Comparison of ENCODE assay signal across 9 cellular contexts in the genomic region with DNA sequence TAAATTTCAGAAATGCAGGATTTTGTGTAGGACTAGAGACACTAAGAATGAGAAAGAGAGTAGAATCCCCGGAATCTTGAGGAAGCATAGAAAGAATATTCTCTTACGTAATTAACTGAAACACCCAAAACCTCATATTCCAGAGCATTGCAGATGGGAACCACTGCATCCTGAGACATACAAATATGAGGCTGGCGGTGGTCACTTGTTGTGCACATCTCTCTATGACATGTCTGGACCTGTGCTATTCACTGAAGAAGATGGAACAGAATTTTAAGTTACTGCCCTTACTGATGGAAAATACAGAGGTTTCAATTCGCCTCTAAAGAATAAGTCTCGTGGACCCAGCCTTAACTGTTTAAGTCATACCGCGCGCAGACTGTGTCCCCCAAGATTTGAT. TPM values are rescaled to one million over a fixed set of nuclear protein-coding genes. Genes with fewer than 3 reads are reported as not detected.
DNase-seq lines count a peak whose midpoint lies in the region; ATAC-seq and TF ChIP-seq lines count a peak whose summit lies in the region.
"Had no signal": no experiment of that assay in that cellular context is flagged by ENCODE, and none has a peak within 500 bp of the region (broad histone marks: within the 10 kb centered on the region; RNA-seq: fewer than 3 reads in every experiment).

No MANE protein-coding gene starts in this region.

- ATAC-seq in naive thymus-derived CD8-positive, alpha-beta T cell = no peak
- ATAC-seq in body of pancreas = no peak

- peaks cover 9 to 35% (median 27%) of the 10 kb centered on the region in 4 donors for H3K4me1 Mint-ChIP-seq in naive thymus-derived CD8-positive, alpha-beta T cell

- CTCF ChIA-PET in mammary epithelial cell (lab: Charles Lee; ENCODE audit: low non-redundant PET) = interaction anchor here (0.6 kb wide), 1 partner anchor 1081 kb away, joined by 4 read pairs; no protein-coding TSS in a partner anchor

- H3K4me1 ChIP-seq in BLaER1 (peaks cover 23% of the 10 kb centered on the region), mammary epithelial cell (ENCODE audit: insufficient read depth, low read length) (peaks cover 11% of the 10 kb centered on the region), body of pancreas (peaks cover 11% of the 10 kb centered on the region)

- no peaks in the 10 kb centered on the region for H3K27me3 Mint-ChIP-seq in naive thymus-derived CD8-positive, alpha-beta T cell

- no TSS peak for BruUV-seq in mammary epithelial cell (replicated peaks; lab: Mats Ljungman, UMichigan)

- H3K4me3 ChIP-seq in BLaER1 = peak overlapping the region; percentile 79
- peak overlapping the region; percentile 77 for H3K4me3 ChIP-seq in Jurkat, Clone E6-1 (ENCODE audit: low read length)
- H3K4me3 ChIP-seq in mammary epithelial cell (replicated peaks in 1 of 3; ENCODE audit: insufficient read depth in 1 of 3, low read depth in 2 of 3, low read length in 3 of 3) = peak overlapping the region; percentile 52 to 85 (median 74)
- H3K4me3 ChIP-seq in body of pancreas = no peak overlapping the region

- H3K36me3 Mint-ChIP-seq in naive thymus-derived CD8-positive, alpha-beta T cell = peaks cover 0 to 11% (median 2%) of the 10 kb centered on the region in 3 donors

- H3K4me2 ChIP-seq in BLaER1 (peak overlapping the region; percentile 88), mammary epithelial cell (ENCODE audit: insufficient read depth, low read depth, low read length) (peak overlapping the region; percentile 87)

- intact Hi-C loops in mammary epithelial cell (cut with micrococcal nuclease) (loop anchor here (2.0 to 5.0 kb wide), 2 partner anchors 106 to 174 kb away; no protein-coding TSS in a partner anchor), body of pancreas (cut with DNase I) (no loop called here)

- in situ Hi-C loops in mammary epithelial cell (cut with MboI; ENCODE audit: low sequenced_read_pairs in 2 of 2) = no loop called here

- peaks cover 35% of the 10 kb centered on the region for H3K36me3 ChIP-seq in BLaER1
- peaks cover 4% of the 10 kb centered on the region for H3K36me3 ChIP-seq in mammary epithelial cell (ENCODE audit: insufficient read depth, low read length)
- no peaks in the 10 kb centered on the region for H3K36me3 ChIP-seq in body of pancreas (replicated peaks in 1 of 2; ENCODE audit: insufficient read depth in 1 of 2, low read depth in 2 of 2)

- peak overlapping the region; percentile 99 for H2AFZ ChIP-seq in mammary epithelial cell (ENCODE audit: low read depth, low read length)

- dilution Hi-C loops in mammary epithelial cell (cut with HindIII; ENCODE audit: low sequenced_read_pairs) = no loop called here

- DNase-seq in Jurkat, Clone E6-1 (ENCODE audit: low read depth, low spot score) = no peak
- peak; percentile 33 for DNase-seq in mammary epithelial cell
- DNase-seq in naive thymus-derived CD8-positive, alpha-beta T cell = no peak
- no peak for DNase-seq in body of pancreas
- DNase-seq in central memory CD4-positive, alpha-beta T cell = no peak
- no peak for DNase-seq in medulla oblongata (ENCODE audit: extremely low spot score)
- no peak for DNase-seq in activated CD4-positive, CD25-positive, alpha-beta regulatory T cell (lab: John Stamatoyannopoulos, UW)
- DNase-seq: activated CD8-positive, alpha-beta memory T cell treated with anti-CD3 and anti-CD28 coated beads, Interleukin-2, amount 50 U/mL, for 48 hours had no signal

- POLR2A ChIA-PET in naive thymus-derived CD8-positive, alpha-beta T cell (lab: Charles Lee) = interaction anchor here (0.5 to 1.8 kb wide), 7 partner anchors 61 to 437 kb away, joined by 3 to 12 read pairs (median 4); no protein-coding TSS in a partner anchor

- H3K27ac ChIP-seq in BLaER1 (peak overlapping the region; percentile 86), mammary epithelial cell (ENCODE audit: insufficient read depth, low read depth, low read length) (peak overlapping the region; percentile 76), body of pancreas (peak overlapping the region in 2 of 4 donors; percentile 73 to 81)

- no peaks in the 10 kb centered on the region for H3K9me3 Mint-ChIP-seq in naive thymus-derived CD8-positive, alpha-beta T cell

- H3K27me3 ChIP-seq in BLaER1 (no peaks in the 10 kb centered on the region), mammary epithelial cell (ENCODE audit: insufficient read depth, low read length) (no peaks in the 10 kb centered on the region), body of pancreas (no peaks in the 10 kb centered on the region)

- peaks cover 4% of the 10 kb centered on the region; the same call in 1 of the 2 replicates for H3K9me3 ChIP-seq in BLaER1
- no peaks in the 10 kb centered on the region for H3K9me3 ChIP-seq in mammary epithelial cell (replicated peaks; ENCODE audit: insufficient read depth, low read length)
- no peaks in the 10 kb centered on the region for H3K9me3 ChIP-seq in body of pancreas

- H4K20me1 ChIP-seq in BLaER1 (no peaks in the 10 kb centered on the region), mammary epithelial cell (ENCODE audit: insufficient read depth, low read length) (no peaks in the 10 kb centered on the region)

- no peak for TF ChIP-seq CTCF in mammary epithelial cell (conservative IDR thresholded peaks at IDR 0.05 in 1 of 2, IDR thresholded peaks at IDR 0.05 in 1 of 2; ENCODE audit: extremely low read depth in 1 of 2, insufficient read depth in 1 of 2, low read depth in 1 of 2, low read length in 2 of 2)
- TF ChIP-seq CTCF in body of pancreas (IDR thresholded peaks at IDR 0.05) = no peak

- TF ChIP-seq POLR2A in body of pancreas (IDR thresholded peaks at IDR 0.05) = no peak

- H3K27ac Mint-ChIP-seq in naive thymus-derived CD8-positive, alpha-beta T cell = peak overlapping the region; percentile 89 to 98 (median 94)

- peaks cover 34% of the 10 kb centered on the region for H3K79me2 ChIP-seq in mammary epithelial cell (ENCODE audit: insufficient read depth, low read length)

- 39% methylated on average over 8 of the region's 8 CpGs for WGBS in mammary epithelial cell (ENCODE audit: low coverage, missing lambda C conversion rate)
- WGBS in body of pancreas, 2 donors = 69 to 71% methylated on average over 8 of the region's 8 CpGs

- H3K4me3 Mint-ChIP-seq in naive thymus-derived CD8-positive, alpha-beta T cell = peak overlapping the region; percentile 93 to 98 (median 96)

- H3K9ac ChIP-seq in BLaER1 (peak overlapping the region; percentile 93), mammary epithelial cell (ENCODE audit: insufficient read depth, low read length) (peak overlapping the region; percentile 90)

RNA-seq across cellular contexts. Expression of gene RAD51C, which starts 0.8 kb away (rescaled TPM):
- polyA plus RNA-seq in Jurkat, Clone E6-1 (2012; ENCODE audit: insufficient read depth, insufficient read length) = 103 TPM
- total RNA-seq in mammary epithelial cell (10 to 100 TPM; 20.8 to 55.6 TPM), body of pancreas (10 to 100 TPM in 1 of 2 donors, 1 to 10 TPM in 1; 3.3 to 13.2 TPM)
- polyA plus RNA-seq in mammary epithelial cell = 40.9 TPM
- 67.8 TPM for polyA minus RNA-seq in mammary epithelial cell
- 10 to 100 TPM; 25.9 to 31.0 TPM for total RNA-seq in naive thymus-derived CD8-positive, alpha-beta T cell
- polyA plus RNA-seq in naive thymus-derived CD8-positive, alpha-beta T cell = 10 to 100 TPM; 46.6 to 50.7 (median 47.9) TPM

RNA-seq across cellular contexts. Expression of gene TEX14, which starts 1.4 kb away (rescaled TPM):
- 0.25 TPM for polyA plus RNA-seq in Jurkat, Clone E6-1 (2012; ENCODE audit: insufficient read depth, insufficient read length)
- total RNA-seq in mammary epithelial cell (under 1 TPM; under 0.01 to 0.38 TPM), body of pancreas (under 1 TPM in 1 of 2 donors, not detected in 1; 0.26 TPM)
- polyA plus RNA-seq in mammary epithelial cell = 0.03 TPM
- not detected for polyA minus RNA-seq in mammary epithelial cell
- total RNA-seq in naive thymus-derived CD8-positive, alpha-beta T cell = 1 to 10 TPM; 1.1 to 1.3 TPM
- polyA plus RNA-seq in naive thymus-derived CD8-positive, alpha-beta T cell = under 1 TPM in 2 of 3 donors, not detected in 1; 0.24 to 0.56 TPM

Comparison
In these comparisons a context has a peak if more than half of its experiments do, and no peak if none do; other contexts are left out.
1. H3K4me3 ChIP-seq: peak in BLaER1 (single experiment), Jurkat, Clone E6-1 (single experiment) and mammary epithelial cell (3 of 3); none in body of pancreas (0 of 2).